13 cellular contexts compared by ENCODE assay signal in genomic region chr11:76686261-76687079, GRCh38. TPM values are rescaled to one million over a fixed set of nuclear protein-coding genes. Genes with fewer than 3 reads are reported as not detected.
DNase-seq lines count a peak whose midpoint lies in the region; TF ChIP-seq lines count a peak whose summit lies in the region.
"Had no signal": no experiment of that assay in that cellular context is flagged by ENCODE, and none has a peak within 500 bp of the region (broad histone marks: within the 10 kb centered on the region; RNA-seq: fewer than 3 reads in every experiment).

No MANE protein-coding gene starts in this region.

- DNase-seq in COLO668 (lab: John Stamatoyannopoulos, UW; ENCODE audit: unreplicated experiment) (peak; percentile 24), GM19240 (ENCODE audit: insufficient read length, low spot score) (peak; percentile 52), SHP77 (lab: John Stamatoyannopoulos, UW) (peak; percentile 55 to 61), immature natural killer cell (no peak), foreskin fibroblast (no peak), NCI-H446 (lab: John Stamatoyannopoulos, UW) (no peak), hypothalamus (lab: John Stamatoyannopoulos, UW) (no peak)
- no peak for DNase-seq in stimulated activated naive CD4-positive, alpha-beta T cell treated with Interleukin-2 at 50 U/mL for 16 hours (lab: John Stamatoyannopoulos, UW)
- DNase-seq: DMS 273 treated with DMSO at 0.1 percent for 48 hours, GM23248, hippocampal formation, NCI-H1092, spleen had no signal

- H3K4me3 ChIP-seq in foreskin fibroblast (ENCODE audit: low read depth in 1 of 2, low read length in 2 of 2) = no peak overlapping the region
- H3K4me3 ChIP-seq: GM23248 had no signal

- no peaks in the 10 kb centered on the region for H3K36me3 Mint-ChIP-seq in immature natural killer cell

- no peaks in the 10 kb centered on the region for H3K9me3 Mint-ChIP-seq in immature natural killer cell

- no peak for TF ChIP-seq CTCF in foreskin fibroblast (IDR thresholded peaks at IDR 0.05; ENCODE audit: low read depth, low read length)

- peaks cover 14 to 19% of the 10 kb centered on the region in 2 donors for H3K4me1 Mint-ChIP-seq in immature natural killer cell

- peaks cover 4 to 14% (median 5%) of the 10 kb centered on the region in 3 donors for H3K27me3 Mint-ChIP-seq in immature natural killer cell (ENCODE audit: low read depth in 3 of 3)

- peak overlapping the region in 3 of 6 donors; percentile 49 to 73 (median 56) for H3K27ac Mint-ChIP-seq in immature natural killer cell

- H3K4me3 Mint-ChIP-seq in immature natural killer cell = peak overlapping the region; percentile 44 to 74 (median 58)

RNA-seq across cellular contexts. Expression of gene LRRC32, which starts 15.9 kb away (rescaled TPM):
- polyA plus RNA-seq in immature natural killer cell = under 1 TPM in 1 of 3 donors, not detected in 2; 0.45 TPM

Comparison
In these comparisons a context has a peak if more than half of its experiments do, and no peak if none do; other contexts are left out.
1. DNase-seq: peak in COLO668 (single experiment), GM19240 (single experiment) and SHP77 (2 of 2); none in immature natural killer cell (0 of 3), foreskin fibroblast (0 of 2), NCI-H446 (0 of 2), hypothalamus (0 of 51) and stimulated activated naive CD4-positive, alpha-beta T cell treated with Interleukin-2 at 50 U/mL for 16 hours (single experiment).